ENCODE assay signal across 1 cellular context in the genomic region with DNA sequence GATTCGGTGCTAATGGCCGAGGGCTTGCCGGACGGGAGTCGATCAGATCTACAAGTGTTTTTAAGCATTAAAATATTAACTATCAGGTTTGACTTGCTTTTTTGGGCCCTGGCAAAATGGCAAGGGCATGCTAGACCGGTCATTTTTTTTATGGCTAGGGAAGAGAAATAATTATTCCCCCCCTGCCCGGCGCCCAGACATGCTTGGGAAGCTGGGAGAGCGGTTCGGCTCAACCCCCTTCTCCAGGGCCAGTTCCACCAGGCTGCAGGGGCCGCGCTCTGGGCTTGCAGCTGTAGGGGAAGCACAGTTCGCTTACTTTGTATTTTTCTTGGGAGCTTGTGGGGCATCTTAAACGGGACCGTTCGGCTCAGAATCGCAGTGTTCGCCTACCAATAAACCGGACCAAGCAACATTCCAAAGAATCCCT.
A peak's percentile ranks its signal among the peaks of the same experiment; 100 is the strongest.
TF ChIP-seq lines count a peak whose summit lies in the region.

No MANE protein-coding gene starts in this region.

TF ChIP-seq in H1, 55 proteins besides CTCF, POLR2A, EP300 and RAD21 (continued from another document):
- no peak for TF ChIP-seq TAF7 (optimal IDR thresholded peaks at IDR 0.05; ENCODE audit: borderline replicate concordance, low read depth, low read length)
- no peak for TF ChIP-seq NRF1 (IDR thresholded peaks at IDR 0.05; ENCODE audit: low read depth, low read length)
- no peak for TF ChIP-seq RBBP5 (IDR thresholded peaks at IDR 0.05; ENCODE audit: borderline replicate concordance, low read depth, low read length)
- TF ChIP-seq MAFK (IDR thresholded peaks at IDR 0.05; ENCODE audit: low read depth, low read length), result no peak
- no peak for TF ChIP-seq EZH2 (IDR thresholded peaks at IDR 0.05; ENCODE audit: low read depth, low read length, severe bottlenecking)
- TF ChIP-seq CTBP2 (IDR thresholded peaks at IDR 0.05; ENCODE audit: borderline replicate concordance, insufficient read depth, insufficient read length, low read length), result no peak
- TF ChIP-seq TAF1 (IDR thresholded peaks at IDR 0.05; ENCODE audit: low read depth, low read length), result no peak
- TF ChIP-seq ASH2L (IDR thresholded peaks at IDR 0.05; ENCODE audit: low read length), result peak; percentile 26
- no peak for TF ChIP-seq CHD2 (IDR thresholded peaks at IDR 0.05; ENCODE audit: low read length)
- no peak for TF ChIP-seq SP4 (IDR thresholded peaks at IDR 0.05; ENCODE audit: low read length)
